Comparison of ENCODE assay signal across 8 cellular contexts in genomic region chr4:168631241-168632151, GRCh38.
A peak's percentile ranks its signal among the peaks of the same experiment; 100 is the strongest.
DNase-seq lines count a peak whose midpoint lies in the region; ATAC-seq and TF ChIP-seq lines count a peak whose summit lies in the region.

No MANE protein-coding gene starts in this region.

- H2AK5ac ChIP-seq in neuronal stem cell (ENCODE audit: low read depth, low read length), result no peak overlapping the region

- H3K9ac ChIP-seq in HUES6 (ENCODE audit: low read length), result peak overlapping the region; percentile 86
- peak overlapping the region; percentile 80 for H3K9ac ChIP-seq in neuronal stem cell (ENCODE audit: low read depth, low read length, poor library complexity)

- H3K9me3 ChIP-seq in HUES6 (ENCODE audit: control insufficient read depth, insufficient read depth, low read depth, low read length), result no peaks in the 10 kb centered on the region
- no peaks in the 10 kb centered on the region for H3K9me3 ChIP-seq in neuronal stem cell (replicated peaks in 1 of 2; ENCODE audit: control insufficient read depth in 2 of 2, insufficient read depth in 1 of 2, low read depth in 1 of 2, low read length in 2 of 2)

- no peak overlapping the region for H3K27ac ChIP-seq in HUES6 (ENCODE audit: low read depth, low read length)
- H3K27ac ChIP-seq in neuronal stem cell (replicated peaks; ENCODE audit: low read length), result peak overlapping the region; percentile 99

- H2BK5ac ChIP-seq in neuronal stem cell (ENCODE audit: low read length), result peak overlapping the region; percentile 87

- H3K27me3 Mint-ChIP-seq in activated T-cell treated with anti-CD3 and anti-CD28 coated beads, Interleukin-2, amount 50 U/mL, for 4 hours (ENCODE audit: low read depth), result peaks cover 57% of the 10 kb centered on the region
- no peaks in the 10 kb centered on the region for H3K27me3 Mint-ChIP-seq in glutamatergic neuron (ENCODE audit: unreplicated experiment)

- no peak overlapping the region for H2BK12ac ChIP-seq in neuronal stem cell (ENCODE audit: low read length)

- H3K4me3 ChIP-seq in HUES6 (ENCODE audit: low read depth, low read length) (peak overlapping the region; percentile 100), neuronal stem cell (ENCODE audit: low read length in 2 of 2) (peak overlapping the region; percentile 86)

- H4K8ac ChIP-seq in neuronal stem cell (ENCODE audit: low read depth, low read length), result no peak overlapping the region

- peaks cover 17% of the 10 kb centered on the region; the same call in 1 of the 2 replicates for H3K27me3 ChIP-seq in HUES6 (ENCODE audit: control insufficient read depth, insufficient read depth, low read length)
- H3K27me3 ChIP-seq in neuronal stem cell (ENCODE audit: control insufficient read depth in 3 of 3, insufficient read depth in 3 of 3, low read depth in 1 of 3, low read length in 3 of 3), result no peaks in the 10 kb centered on the region

- H3K4me3 Mint-ChIP-seq in activated T-cell treated with anti-CD3 and anti-CD28 coated beads, Interleukin-2, amount 50 U/mL, for 4 hours, result peak overlapping the region; percentile 16
- peak overlapping the region; percentile 91 for H3K4me3 Mint-ChIP-seq in glutamatergic neuron (ENCODE audit: unreplicated experiment)

- H3K9me3 Mint-ChIP-seq in activated T-cell treated with anti-CD3 and anti-CD28 coated beads, Interleukin-2, amount 50 U/mL, for 4 hours, result no peaks in the 10 kb centered on the region
- no peaks in the 10 kb centered on the region for H3K9me3 Mint-ChIP-seq in glutamatergic neuron (ENCODE audit: unreplicated experiment)

- H3K4me1 Mint-ChIP-seq in activated T-cell treated with anti-CD3 and anti-CD28 coated beads, Interleukin-2, amount 50 U/mL, for 4 hours (ENCODE audit: low read depth), result peaks cover 12% of the 10 kb centered on the region
- H3K4me1 Mint-ChIP-seq in glutamatergic neuron (ENCODE audit: low read depth, unreplicated experiment), result peaks cover 23% of the 10 kb centered on the region

- no CpG with 5 or more reads among the region's 54 CpGs for whole genome bisulfite sequencing in neuronal stem cell (ENCODE audit: extremely low coverage in 2 of 2, insufficient read length in 2 of 2, insufficient replicate concordance in 1 of 2), 2 donors

- peaks cover 38% of the 10 kb centered on the region for H3K4me1 ChIP-seq in HUES6 (ENCODE audit: control insufficient read depth, insufficient read depth, low read length)
- peaks cover 12 to 13% of the 10 kb centered on the region in 2 donors for H3K4me1 ChIP-seq in neuronal stem cell (ENCODE audit: control insufficient read depth in 2 of 2, insufficient read depth in 1 of 2, low read depth in 1 of 2, low read length in 2 of 2)

- H3K36me3 Mint-ChIP-seq in activated T-cell treated with anti-CD3 and anti-CD28 coated beads, Interleukin-2, amount 50 U/mL, for 4 hours (ENCODE audit: insufficient read depth), result no peaks in the 10 kb centered on the region
- no peaks in the 10 kb centered on the region for H3K36me3 Mint-ChIP-seq in glutamatergic neuron (ENCODE audit: unreplicated experiment)

- no peaks in the 10 kb centered on the region for H3K36me3 ChIP-seq in HUES6 (ENCODE audit: control insufficient read depth, insufficient read depth, low read length)
- H3K36me3 ChIP-seq in neuronal stem cell (replicated peaks in 1 of 2; ENCODE audit: control insufficient read depth in 2 of 2, insufficient read depth in 2 of 2, low read length in 2 of 2), result peaks cover 0 to 3% of the 10 kb centered on the region in 2 donors

- H3K79me1 ChIP-seq in neuronal stem cell (ENCODE audit: low read depth, low read length), result peaks cover 4% of the 10 kb centered on the region

- peak overlapping the region; percentile 40 for H2BK120ac ChIP-seq in neuronal stem cell (ENCODE audit: low read depth, low read length)

- DNase-seq in DMS 273 (lab: John Stamatoyannopoulos, UW; ENCODE audit: unreplicated experiment), result peak; percentile 90
- no peak for DNase-seq in activated T-cell treated with anti-CD3 and anti-CD28 coated beads, Interleukin-2, amount 50 U/mL, for 4 hours
- DNase-seq in glutamatergic neuron, result peak; percentile 80
- DNase-seq in neuronal stem cell (ENCODE audit: low spot score), result peak; percentile 83
- DNase-seq in activated effector memory CD4-positive, alpha-beta T cell treated with anti-CD3 and anti-CD28 coated beads, Interleukin-2, amount 50 U/mL, for 16 hours, result no peak
- no peak for DNase-seq in SIG-M5 treated with dmso at 0.1 percent for 504 hours (lab: John Stamatoyannopoulos, UW; ENCODE audit: unreplicated experiment)

- peak overlapping the region; percentile 95 for H3K18ac ChIP-seq in neuronal stem cell (ENCODE audit: low read length)

- peak overlapping the region; percentile 63 for H2BK15ac ChIP-seq in neuronal stem cell (ENCODE audit: low read length)

- H3K14ac ChIP-seq in neuronal stem cell (ENCODE audit: low read length), result no peak overlapping the region

- peak overlapping the region; percentile 83 for H3K4me2 ChIP-seq in neuronal stem cell (ENCODE audit: insufficient read depth, low read length, poor library complexity, severe bottlenecking)

- no peak overlapping the region for H3K4ac ChIP-seq in neuronal stem cell (ENCODE audit: low read length)

- H2AFZ ChIP-seq in neuronal stem cell (ENCODE audit: low read length), result peak overlapping the region; percentile 94

- no peak for TF ChIP-seq CTCF in glutamatergic neuron (IDR thresholded peaks at IDR 0.05; ENCODE audit: partially characterized antibody, unreplicated experiment)

- peak; percentile 62 to 65 for ATAC-seq in activated T-cell treated with anti-CD3 and anti-CD28 coated beads, Interleukin-2, amount 50 U/mL, for 4 hours
- ATAC-seq in GM21786 (IDR thresholded peaks at IDR 0.05; ENCODE audit: unreplicated experiment), result no peak

- no peak overlapping the region for H3K23ac ChIP-seq in neuronal stem cell (ENCODE audit: low read depth, low read length, poor library complexity)

- H3K27ac Mint-ChIP-seq in glutamatergic neuron (ENCODE audit: unreplicated experiment), result peak overlapping the region; percentile 21

- H4K91ac ChIP-seq in neuronal stem cell (ENCODE audit: low read depth, low read length, poor library complexity), result peak overlapping the region; percentile 38

Comparison
In these comparisons a context has a peak if more than half of its experiments do, and no peak if none do; other contexts are left out.
1. DNase-seq: peak in DMS 273 (single experiment), glutamatergic neuron (single experiment) and neuronal stem cell (single experiment); none in activated T-cell treated with anti-CD3 and anti-CD28 coated beads, Interleukin-2, amount 50 U/mL, for 4 hours (single experiment), activated effector memory CD4-positive, alpha-beta T cell treated with anti-CD3 and anti-CD28 coated beads, Interleukin-2, amount 50 U/mL, for 16 hours (single experiment) and SIG-M5 treated with dmso at 0.1 percent for 504 hours (single experiment).